Comparison of ENCODE assay signal across 18 cellular contexts in genomic region chr22:23635291-23635690, GRCh38. TPM values are rescaled to one million over a fixed set of nuclear protein-coding genes. Genes with fewer than 3 reads are reported as not detected.
"Had no signal": no experiment of that assay in that cellular context is flagged by ENCODE, and none has a peak within 500 bp of the region (broad histone marks: within the 10 kb centered on the region; RNA-seq: fewer than 3 reads in every experiment).

No MANE protein-coding gene starts in this region.

RNA-seq across cellular contexts. Expression of gene DRICH1, which starts 3.2 kb away (rescaled TPM):
- total RNA-seq: activated naive CD8-positive, alpha-beta T cell treated with anti-CD3 and anti-CD28 coated beads for 36 hours; ascending aorta; astrocyte; body of pancreas; bronchial epithelial cell; cardiac muscle cell; chondrocyte had no signal

RNA-seq across cellular contexts. Expression of gene IGLL1, which starts 55.2 kb away (rescaled TPM):
- total RNA-seq: activated naive CD4-positive, alpha-beta T cell treated with anti-CD3 and anti-CD28 coated beads for 36 hours; activated naive CD4-positive, alpha-beta T cell treated with anti-CD3 and anti-CD28 coated beads, Interleukin-2, amount 50 U/mL, for 72 hours; activated naive CD8-positive, alpha-beta T cell treated with anti-CD3 and anti-CD28 coated beads for 36 hours; activated naive CD8-positive, alpha-beta T cell treated with anti-CD3 and anti-CD28 coated beads, Interleukin-2, amount 10 ng/mL, durations not matched to agents 7 days and 5 days; activated T-cell treated with anti-CD3 and anti-CD28 coated beads, Interleukin-2, amount 50 U/mL, for 4 hours; activated T-cell treated with anti-CD3 and anti-CD28 coated beads, Interleukin-2, amount 50 U/mL, for 72 hours; activated T-helper 1 cell treated with anti-CD3 and anti-CD28 coated beads, Interleukin-12 subunit alpha, Interleukin-12 subunit beta, Interleukin-2, Interleukin-4 antibody, amounts not matched to agents 30 ng/mL and 10 ng/mL and 1 ng/mL, durations not matched to agents 14 hours and 24 hours and 36 hours; activated T-helper 17 cell treated with anti-CD3 and anti-CD28 coated beads, Interleukin-2, amount 50 U/mL, for 72 hours; adrenal gland; aorta; ascending aorta; astrocyte; body of pancreas; breast epithelium; bronchial epithelial cell; cardiac muscle cell; cerebellum; chondrocyte had no signal

RNA-seq across cellular contexts. Expression of gene RGL4, which starts 55.5 kb away (rescaled TPM):
- total RNA-seq: ascending aorta, astrocyte, body of pancreas, bronchial epithelial cell, cardiac muscle cell, chondrocyte had no signal
